In the genomic region with DNA sequence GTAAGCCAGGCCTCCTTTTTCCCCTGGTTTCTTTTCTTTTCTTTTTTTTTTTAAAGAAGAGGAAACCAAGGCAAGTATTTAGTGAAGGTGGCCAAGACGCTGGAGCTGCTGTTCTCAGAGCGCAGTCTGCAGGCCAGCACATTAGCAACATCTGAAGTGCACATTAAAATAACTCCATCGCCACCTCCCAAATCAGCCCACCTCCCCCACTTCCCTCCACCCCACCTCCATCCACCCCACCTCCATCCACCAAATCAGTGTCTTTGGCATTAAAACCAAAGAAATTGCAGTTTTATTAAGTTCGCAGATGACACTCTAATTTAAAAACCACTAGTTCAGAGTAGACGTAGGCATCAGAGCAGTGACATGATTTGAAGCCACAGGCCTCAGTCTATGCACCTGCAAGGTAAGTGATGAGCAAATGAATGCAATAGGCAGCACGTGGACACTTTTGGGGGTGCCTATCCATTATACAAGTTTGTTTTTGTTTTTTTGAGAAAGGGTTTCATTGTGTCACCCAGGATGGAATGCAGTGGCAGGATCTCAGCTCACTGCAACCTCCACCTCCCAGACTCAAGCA, we compare ENCODE assay signal across 9 cellular contexts.
DNase-seq lines count a peak whose midpoint lies in the region; TF ChIP-seq lines count a peak whose summit lies in the region.
"Had no signal": no experiment of that assay in that cellular context is flagged by ENCODE, and none has a peak within 500 bp of the region (broad histone marks: within the 10 kb centered on the region; RNA-seq: fewer than 3 reads in every experiment).

No MANE protein-coding gene starts in this region.

- TF ChIP-seq POLR2A in tibial nerve (IDR thresholded peaks at IDR 0.05), result no peak

- H3K4me1 ChIP-seq in right atrium auricular region, result peaks cover 0 to 10% of the 10 kb centered on the region in 2 donors
- peaks cover 0 to 16% (median 7%) of the 10 kb centered on the region in 4 donors for H3K4me1 ChIP-seq in tibial nerve

- no peak for DNase-seq in activated naive CD4-positive, alpha-beta T cell treated with anti-CD3 and anti-CD28 coated beads, Interleukin-2, amount 50 U/mL, for 16 hours
- DNase-seq in right atrium auricular region (ENCODE audit: low spot score) (peak; percentile 16), tibial nerve (ENCODE audit: low spot score in 2 of 2) (no peak), HuH-7.5 (ENCODE audit: low spot score) (no peak), anterior cingulate cortex (lab: John Stamatoyannopoulos, UW) (no peak)
- no peak for DNase-seq in activated T-cell treated with anti-CD3 and anti-CD28 coated beads, Interleukin-2, amount 50 U/mL, for 1 hour
- DNase-seq: NCI-H510A had no signal

- H3K36me3 ChIP-seq in right atrium auricular region (no peaks in the 10 kb centered on the region), tibial nerve (no peaks in the 10 kb centered on the region)

- H3K27ac Mint-ChIP-seq in activated naive CD4-positive, alpha-beta T cell treated with anti-CD3 and anti-CD28 coated beads, Interleukin-2, amount 50 U/mL, for 24 hours, result peak overlapping the region; percentile 69
- peak overlapping the region; percentile 75 for H3K27ac Mint-ChIP-seq in T-helper 1 cell treated with Interleukin-12 subunit alpha and Interleukin-12 subunit beta and Interleukin-4 antibody, amounts not matched to agents 30 μg/mL and 1 μg/mL, for 36 hours

- 66 to 76% methylated on average over 6 of the region's 6 CpGs for WGBS in tibial nerve, 2 donors

- TF ChIP-seq CTCF in right atrium auricular region (IDR thresholded peaks at IDR 0.05), result no peak
- TF ChIP-seq CTCF in tibial nerve (IDR thresholded peaks at IDR 0.05), result no peak

- H3K36me3 Mint-ChIP-seq in activated naive CD4-positive, alpha-beta T cell treated with anti-CD3 and anti-CD28 coated beads, Interleukin-2, amount 50 U/mL, for 24 hours, result no peaks in the 10 kb centered on the region
- H3K36me3 Mint-ChIP-seq in T-helper 1 cell treated with Interleukin-12 subunit alpha and Interleukin-12 subunit beta and Interleukin-4 antibody, amounts not matched to agents 30 μg/mL and 1 μg/mL, for 36 hours (ENCODE audit: low read depth), result no peaks in the 10 kb centered on the region

- H3K9me3 ChIP-seq in right atrium auricular region, result no peaks in the 10 kb centered on the region
- H3K9me3 ChIP-seq in tibial nerve, result no peaks in the 10 kb centered on the region

- H3K27ac ChIP-seq in right atrium auricular region (peak overlapping the region in 1 of 2 donors; percentile 16), tibial nerve (peak overlapping the region; percentile 24 to 84 (median 49))

- H3K9me3 Mint-ChIP-seq in activated naive CD4-positive, alpha-beta T cell treated with anti-CD3 and anti-CD28 coated beads, Interleukin-2, amount 50 U/mL, for 24 hours, result no peaks in the 10 kb centered on the region
- no peaks in the 10 kb centered on the region for H3K9me3 Mint-ChIP-seq in T-helper 1 cell treated with Interleukin-12 subunit alpha and Interleukin-12 subunit beta and Interleukin-4 antibody, amounts not matched to agents 30 μg/mL and 1 μg/mL, for 36 hours

- H3K4me3 ChIP-seq in right atrium auricular region (peak overlapping the region in 1 of 2 donors; percentile 14), tibial nerve (peak overlapping the region in 2 of 4 donors; percentile 19 to 34)

- no peaks in the 10 kb centered on the region for H3K27me3 Mint-ChIP-seq in activated naive CD4-positive, alpha-beta T cell treated with anti-CD3 and anti-CD28 coated beads, Interleukin-2, amount 50 U/mL, for 24 hours
- no peaks in the 10 kb centered on the region for H3K27me3 Mint-ChIP-seq in T-helper 1 cell treated with Interleukin-12 subunit alpha and Interleukin-12 subunit beta and Interleukin-4 antibody, amounts not matched to agents 30 μg/mL and 1 μg/mL, for 36 hours (ENCODE audit: low read depth)

- TF ChIP-seq EP300 in tibial nerve (IDR thresholded peaks at IDR 0.05), result no peak

- H3K4me1 Mint-ChIP-seq in activated naive CD4-positive, alpha-beta T cell treated with anti-CD3 and anti-CD28 coated beads, Interleukin-2, amount 50 U/mL, for 24 hours, result peaks cover 10% of the 10 kb centered on the region
- H3K4me1 Mint-ChIP-seq in T-helper 1 cell treated with Interleukin-12 subunit alpha and Interleukin-12 subunit beta and Interleukin-4 antibody, amounts not matched to agents 30 μg/mL and 1 μg/mL, for 36 hours (ENCODE audit: low read depth), result peaks cover 9% of the 10 kb centered on the region

- no peaks in the 10 kb centered on the region for H3K27me3 ChIP-seq in right atrium auricular region
- H3K27me3 ChIP-seq in tibial nerve, result no peaks in the 10 kb centered on the region

- H3K4me3 Mint-ChIP-seq in activated naive CD4-positive, alpha-beta T cell treated with anti-CD3 and anti-CD28 coated beads, Interleukin-2, amount 50 U/mL, for 24 hours, result no peak overlapping the region
- H3K4me3 Mint-ChIP-seq in T-helper 1 cell treated with Interleukin-12 subunit alpha and Interleukin-12 subunit beta and Interleukin-4 antibody, amounts not matched to agents 30 μg/mL and 1 μg/mL, for 36 hours, result peak overlapping the region; percentile 36
